ENCODE assay signal across 8 cellular contexts in the genomic region with DNA sequence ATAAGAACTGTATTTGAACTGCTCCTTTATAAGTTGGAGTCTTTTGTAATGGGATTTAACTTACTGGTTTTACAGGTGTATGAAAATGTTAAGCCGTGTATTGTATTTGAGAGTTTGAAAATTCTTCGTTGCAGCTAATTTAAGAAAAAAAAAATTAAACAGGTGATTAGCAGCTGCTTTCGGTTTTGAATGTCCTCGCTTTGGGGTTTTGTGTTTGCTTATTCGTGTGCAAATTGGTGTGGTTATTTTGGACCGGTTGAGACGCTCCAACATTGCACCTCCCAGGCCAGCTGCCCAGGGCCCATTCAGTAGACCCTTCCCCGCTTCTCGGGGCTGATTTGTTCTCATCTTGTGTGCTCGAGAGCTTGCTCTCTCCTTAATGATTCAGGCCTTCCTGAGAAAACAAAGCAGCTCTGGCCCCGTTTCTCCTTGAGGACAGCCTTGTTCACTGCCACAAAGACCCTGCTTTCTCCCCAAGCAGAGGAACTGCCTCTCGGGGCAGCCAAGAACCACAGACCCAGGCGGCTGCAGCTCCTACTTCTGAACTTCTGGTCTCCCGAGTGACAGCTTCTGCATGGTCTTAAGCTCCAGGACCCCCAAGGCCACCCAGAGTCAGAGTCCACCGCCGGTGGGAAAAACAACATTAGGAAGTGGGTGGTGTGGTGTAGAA.
DNase-seq lines count a peak whose midpoint lies in the region; ATAC-seq, FAIRE-seq and TF ChIP-seq lines count a peak whose summit lies in the region.

No MANE protein-coding gene starts in this region.

- H3K36me3 ChIP-seq in right atrium auricular region (no peaks in the 10 kb centered on the region), stomach (no peaks in the 10 kb centered on the region)

- intact Hi-C loops in stomach (cut with DNase I; ENCODE audit: low total_unique reads) (no loop called here), sciatic nerve (cut with DNase I) (no loop called here)

- no peaks in the 10 kb centered on the region for H3K9me3 ChIP-seq in right atrium auricular region
- H3K9me3 ChIP-seq in stomach, result no peaks in the 10 kb centered on the region

- WGBS in stomach, 5 donors, result 19 to 51% (median 27%) methylated on average over 16 of the region's 16 CpGs

- H3K4me1 ChIP-seq in right atrium auricular region, result peaks cover 0 to 32% of the 10 kb centered on the region in 2 donors
- peaks cover 16 to 48% (median 32%) of the 10 kb centered on the region in 4 donors for H3K4me1 ChIP-seq in stomach

- FAIRE-seq in urothelium cell line (lab: Jason Lieb, UNC), result no peak

- TF ChIP-seq POLR2A in stomach (IDR thresholded peaks at IDR 0.05), result no peak

- no peak for TF ChIP-seq EP300 in stomach (IDR thresholded peaks at IDR 0.05)

- H3K27me3 ChIP-seq in right atrium auricular region (no peaks in the 10 kb centered on the region), stomach (no peaks in the 10 kb centered on the region)

- DNase-seq in GM12865 (ENCODE audit: low read depth) (peak; percentile 83), NCI-H1092 (lab: John Stamatoyannopoulos, UW) (peak; percentile 29), right atrium auricular region (ENCODE audit: low spot score) (no peak), stomach (peak; percentile 30), NOMO-1 (lab: John Stamatoyannopoulos, UW; ENCODE audit: unreplicated experiment in 2 of 2) (no peak), sciatic nerve (ENCODE audit: low spot score) (no peak), urothelium cell line (ENCODE audit: low spot score) (no peak)

- H3K4me3 ChIP-seq in GM12865 (ENCODE audit: low read depth, low read length), result peak overlapping the region; percentile 66
- no peak overlapping the region for H3K4me3 ChIP-seq in right atrium auricular region
- H3K4me3 ChIP-seq in stomach, result peak overlapping the region in 2 of 4 donors; percentile 16 to 35

- H3K27ac ChIP-seq in right atrium auricular region (peak overlapping the region; percentile 61 to 65), stomach (peak overlapping the region; percentile 60 to 79 (median 68))

- TF ChIP-seq CTCF in GM12865 (IDR thresholded peaks at IDR 0.05; ENCODE audit: insufficient read depth, low read depth, low read length, missing control alignments) (no peak), right atrium auricular region (IDR thresholded peaks at IDR 0.05) (no peak), stomach (IDR thresholded peaks at IDR 0.05) (no peak)

- ATAC-seq in GM21515 (IDR thresholded peaks at IDR 0.05; ENCODE audit: unreplicated experiment) (peak; percentile 60), sciatic nerve (no peak)

Comparison
In these comparisons a context has a peak if more than half of its experiments do, and no peak if none do; other contexts are left out.
1. DNase-seq: peak in GM12865 (single experiment), NCI-H1092 (single experiment) and stomach (single experiment); none in right atrium auricular region (single experiment), NOMO-1 (0 of 2), sciatic nerve (single experiment) and urothelium cell line (single experiment).